Comparison of ENCODE assay signal across 16 cellular contexts in genomic region chr2:120951701-120952100, GRCh38.
"Had no signal": no experiment of that assay in that cellular context is flagged by ENCODE, and none has a peak within 500 bp of the region (broad histone marks: within the 10 kb centered on the region; RNA-seq: fewer than 3 reads in every experiment).

No MANE protein-coding gene starts in this region.

- H3K4me1 Mint-ChIP-seq: naive thymus-derived CD4-positive, alpha-beta T cell had no signal

- H3K9me3 ChIP-seq: ovary, uterus had no signal

- H3K36me3 ChIP-seq: ovary, uterus had no signal

- H3K9me3 Mint-ChIP-seq: naive thymus-derived CD4-positive, alpha-beta T cell; nephron progenitor cell had no signal

- H3K27ac ChIP-seq: coronary artery, ovary, uterus had no signal

- H3K27me3 ChIP-seq: ovary, uterus had no signal

- H3K4me1 ChIP-seq: uterus had no signal

- H3K4me3 ChIP-seq: coronary artery, ovary, smooth muscle cell, uterus had no signal

- DNase-seq: effector CD8-positive, alpha-beta T cell; foreskin melanocyte; head of caudate nucleus; hippocampal formation; kidney glomerular epithelial cell; naive thymus-derived CD4-positive, alpha-beta T cell; nephron progenitor cell; ovary; stimulated activated CD4-positive, alpha-beta T cell treated with anti-CD3 and anti-CD28 coated beads, Interleukin-2, amount 100 ng/mL, for 48 hours; stimulated activated naive CD4-positive, alpha-beta T cell treated with Interleukin-2 at 50 U/mL for 16 hours; trophoblast cell; uterus had no signal

- H3K4me2 ChIP-seq: smooth muscle cell had no signal

- H3K27ac Mint-ChIP-seq: naive thymus-derived CD4-positive, alpha-beta T cell; nephron progenitor cell; progenitor cell of endocrine pancreas had no signal

- ATAC-seq: naive thymus-derived CD4-positive, alpha-beta T cell; right cardiac atrium had no signal

- H3K4me3 Mint-ChIP-seq: naive thymus-derived CD4-positive, alpha-beta T cell; nephron progenitor cell had no signal

- H3K36me3 Mint-ChIP-seq: naive thymus-derived CD4-positive, alpha-beta T cell had no signal
